ENCODE assay signal across 9 cellular contexts in the genomic region with DNA sequence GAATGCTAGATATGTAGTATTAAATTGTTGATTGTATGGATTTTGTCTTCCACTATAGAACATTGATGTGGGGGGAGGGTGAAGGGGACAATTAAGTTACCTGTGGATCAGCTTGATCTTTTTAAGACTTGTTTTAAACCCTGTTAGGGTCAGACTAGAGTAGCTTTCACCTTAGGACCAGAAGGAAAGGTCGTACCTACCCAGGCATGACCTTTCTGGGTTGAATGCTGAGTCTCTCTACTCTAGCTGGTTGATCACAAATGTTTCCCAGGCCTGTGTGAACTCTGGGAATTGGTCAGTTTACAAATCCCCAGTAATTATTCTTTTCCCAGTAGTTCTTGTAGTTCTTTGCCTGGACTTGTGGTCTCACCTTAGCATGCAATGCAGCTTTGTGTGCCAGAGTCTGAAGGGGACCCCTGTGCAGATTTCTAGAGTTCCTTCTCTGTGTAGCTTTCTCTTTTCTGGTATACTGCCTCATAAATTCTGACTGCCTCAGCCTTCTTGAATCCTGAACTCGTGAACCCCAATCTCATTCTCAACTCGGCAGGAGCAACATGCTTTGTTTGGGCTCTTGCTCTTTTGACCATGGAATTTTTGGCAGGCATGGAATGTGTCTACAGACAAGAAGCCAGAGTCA. TPM values are rescaled to one million over a fixed set of nuclear protein-coding genes. Genes with fewer than 3 reads are reported as not detected.
DNase-seq lines count a peak whose midpoint lies in the region; ATAC-seq, FAIRE-seq and TF ChIP-seq lines count a peak whose summit lies in the region.
"Had no signal": no experiment of that assay in that cellular context is flagged by ENCODE, and none has a peak within 500 bp of the region (broad histone marks: within the 10 kb centered on the region; RNA-seq: fewer than 3 reads in every experiment).

No MANE protein-coding gene starts in this region.

- FAIRE-seq in H54 (lab: Jason Lieb, UNC): peak; percentile 41
- FAIRE-seq: bronchial epithelial cell had no signal

- no peak for DNase-seq in H54 (ENCODE audit: insufficient read length, low spot score)
- no peak for DNase-seq in activated CD4-positive, alpha-beta memory T cell treated with anti-CD3 and anti-CD28 coated beads, Interleukin-2, amount 10 ng/mL, durations not matched to agents 7 days and 5 days
- peak; percentile 80 for DNase-seq in glomerular visceral epithelial cell (ENCODE audit: extremely low spot score)
- no peak for DNase-seq in stimulated activated effector memory CD8-positive, alpha-beta T cell treated with anti-CD3 and anti-CD28 coated beads, Interleukin-12 subunit alpha, Interleukin-12 subunit beta, amount 100 ng/mL, for 72 hours (ENCODE audit: low spot score in 2 of 2)
- DNase-seq in NCI-H2196 (lab: John Stamatoyannopoulos, UW; ENCODE audit: unreplicated experiment): no peak
- DNase-seq in GM20000 (ENCODE audit: low spot score): no peak
- no peak for DNase-seq in LoVo (ENCODE audit: low spot score)

- H3K27ac Mint-ChIP-seq in activated CD4-positive, alpha-beta memory T cell treated with anti-CD3 and anti-CD28 coated beads, Interleukin-2, amount 10 ng/mL, durations not matched to agents 7 days and 5 days: peak overlapping the region; percentile 74
- H3K27ac Mint-ChIP-seq in stimulated activated effector memory CD8-positive, alpha-beta T cell treated with anti-CD3 and anti-CD28 coated beads, Interleukin-12 subunit alpha, Interleukin-12 subunit beta, amount 100 ng/mL, for 72 hours: peak overlapping the region; percentile 97
- H3K27ac Mint-ChIP-seq: memory B cell had no signal

- H3K4me3 Mint-ChIP-seq in activated CD4-positive, alpha-beta memory T cell treated with anti-CD3 and anti-CD28 coated beads, Interleukin-2, amount 10 ng/mL, durations not matched to agents 7 days and 5 days: peak overlapping the region; percentile 12
- peak overlapping the region; percentile 41 for H3K4me3 Mint-ChIP-seq in stimulated activated effector memory CD8-positive, alpha-beta T cell treated with anti-CD3 and anti-CD28 coated beads, Interleukin-12 subunit alpha, Interleukin-12 subunit beta, amount 100 ng/mL, for 72 hours
- H3K4me3 Mint-ChIP-seq: memory B cell had no signal

- CTCF ChIA-PET in activated CD4-positive, alpha-beta memory T cell treated with anti-CD3 and anti-CD28 coated beads, Interleukin-2, amount 10 ng/mL, durations not matched to agents 7 days and 5 days (lab: Charles Lee): interaction anchor here (0.8 to 5.8 kb wide), 2 partner anchors 10 to 275 kb away, joined by 3 to 50 read pairs; no protein-coding TSS in a partner anchor

- TF ChIP-seq CTCF in GM20000 (IDR thresholded peaks at IDR 0.05; ENCODE audit: extremely low read depth, missing control alignments): no peak

- H3K27me3 Mint-ChIP-seq in activated CD4-positive, alpha-beta memory T cell treated with anti-CD3 and anti-CD28 coated beads, Interleukin-2, amount 10 ng/mL, durations not matched to agents 7 days and 5 days: no peaks in the 10 kb centered on the region
- H3K27me3 Mint-ChIP-seq: memory B cell had no signal

- peaks cover 55% of the 10 kb centered on the region for H3K4me1 Mint-ChIP-seq in activated CD4-positive, alpha-beta memory T cell treated with anti-CD3 and anti-CD28 coated beads, Interleukin-2, amount 10 ng/mL, durations not matched to agents 7 days and 5 days
- peaks cover 56% of the 10 kb centered on the region for H3K4me1 Mint-ChIP-seq in stimulated activated effector memory CD8-positive, alpha-beta T cell treated with anti-CD3 and anti-CD28 coated beads, Interleukin-12 subunit alpha, Interleukin-12 subunit beta, amount 100 ng/mL, for 72 hours

- peaks cover 63% of the 10 kb centered on the region for H3K36me3 Mint-ChIP-seq in activated CD4-positive, alpha-beta memory T cell treated with anti-CD3 and anti-CD28 coated beads, Interleukin-2, amount 10 ng/mL, durations not matched to agents 7 days and 5 days (ENCODE audit: low read depth)
- H3K36me3 Mint-ChIP-seq in stimulated activated effector memory CD8-positive, alpha-beta T cell treated with anti-CD3 and anti-CD28 coated beads, Interleukin-12 subunit alpha, Interleukin-12 subunit beta, amount 100 ng/mL, for 72 hours: peaks cover 79% of the 10 kb centered on the region

- ATAC-seq in stimulated activated effector memory CD8-positive, alpha-beta T cell treated with anti-CD3 and anti-CD28 coated beads, Interleukin-12 subunit alpha, Interleukin-12 subunit beta, amount 100 ng/mL, for 72 hours: no peak

- POLR2A ChIA-PET in activated CD4-positive, alpha-beta memory T cell treated with anti-CD3 and anti-CD28 coated beads, Interleukin-2, amount 10 ng/mL, durations not matched to agents 7 days and 5 days (lab: Charles Lee): interaction anchor here (1.5 to 9.3 kb wide), 8 partner anchors 8 to 92 kb away, joined by 5 to 188 read pairs (median 28); partner anchors contain the start of genes PTRH2 and VMP1

- peaks cover 9% of the 10 kb centered on the region for H3K9me3 Mint-ChIP-seq in activated CD4-positive, alpha-beta memory T cell treated with anti-CD3 and anti-CD28 coated beads, Interleukin-2, amount 10 ng/mL, durations not matched to agents 7 days and 5 days
- peaks cover 3% of the 10 kb centered on the region for H3K9me3 Mint-ChIP-seq in stimulated activated effector memory CD8-positive, alpha-beta T cell treated with anti-CD3 and anti-CD28 coated beads, Interleukin-12 subunit alpha, Interleukin-12 subunit beta, amount 100 ng/mL, for 72 hours

- TF ChIP-seq POLR2A in H54 (IDR thresholded peaks at IDR 0.05; ENCODE audit: low read depth, low read length): no peak

RNA-seq across cellular contexts. Expression of gene VMP1, which starts 54.0 kb away (rescaled TPM):
- total RNA-seq in activated CD4-positive, alpha-beta memory T cell treated with anti-CD3 and anti-CD28 coated beads, Interleukin-2, amount 10 ng/mL, durations not matched to agents 7 days and 5 days: 100 to 1,000 TPM; 398 to 408 TPM

RNA-seq across cellular contexts. Expression of gene PTRH2, which starts 54.3 kb away (rescaled TPM):
- total RNA-seq in activated CD4-positive, alpha-beta memory T cell treated with anti-CD3 and anti-CD28 coated beads, Interleukin-2, amount 10 ng/mL, durations not matched to agents 7 days and 5 days: 10 to 100 TPM; 22.8 to 23.3 TPM
